ENCODE assay signal across 21 cellular contexts in the genomic region with DNA sequence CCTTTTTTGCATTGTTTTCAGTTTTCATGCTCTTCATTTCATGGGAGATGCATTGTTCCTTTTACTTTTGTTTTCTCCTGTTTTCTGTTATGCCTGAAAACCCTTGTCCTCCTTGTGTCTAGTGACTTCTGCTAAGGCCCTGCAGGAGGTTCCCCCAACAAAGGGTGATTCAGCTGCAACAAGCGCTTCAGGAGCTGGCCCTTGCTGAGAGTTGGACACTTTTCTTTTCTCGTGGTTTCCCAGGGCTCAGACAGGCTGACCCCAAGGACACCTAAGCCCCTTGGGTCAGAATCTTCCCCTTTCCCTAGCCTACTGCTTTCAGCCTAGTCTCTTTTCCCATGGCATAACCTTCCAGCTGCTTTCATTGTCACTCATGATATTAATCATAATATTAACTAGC.
A peak's percentile ranks its signal among the peaks of the same experiment; 100 is the strongest.
DNase-seq lines count a peak whose midpoint lies in the region; ATAC-seq, FAIRE-seq and TF ChIP-seq lines count a peak whose summit lies in the region.
"Had no signal": no experiment of that assay in that cellular context is flagged by ENCODE, and none has a peak within 500 bp of the region (broad histone marks: within the 10 kb centered on the region; RNA-seq: fewer than 3 reads in every experiment).

No MANE protein-coding gene starts in this region.

- H3K36me3 ChIP-seq in ectodermal cell (ENCODE audit: control insufficient read depth, insufficient read depth, low read length), result no peaks in the 10 kb centered on the region

- POLR2A ChIA-PET in activated B cell treated with CpG ODN at 0.5 μM for 24 hours (lab: Charles Lee), result no interaction called here

- H3K9me3 Mint-ChIP-seq in H9 (no peaks in the 10 kb centered on the region), activated B cell treated with CpG ODN at 0.5 μM for 24 hours (no peaks in the 10 kb centered on the region), osteocyte (ENCODE audit: unreplicated experiment) (no peaks in the 10 kb centered on the region)
- H3K9me3 Mint-ChIP-seq: CD4-positive, alpha-beta T cell; HFFc6 had no signal

- TF ChIP-seq CTCF in H9 (conservative IDR thresholded peaks at IDR 0.05), result no peak
- no peak for TF ChIP-seq CTCF in activated B cell treated with CpG ODN at 0.5 μM for 24 hours (IDR thresholded peaks at IDR 0.05)
- TF ChIP-seq CTCF in osteocyte (IDR thresholded peaks at IDR 0.05), result no peak

- H3T11ph ChIP-seq in H9 (ENCODE audit: low read length), result no peak overlapping the region

- H2AK5ac ChIP-seq in H9 (ENCODE audit: insufficient read length, low read length), result no peak overlapping the region

- H3K56ac ChIP-seq in H9 (ENCODE audit: insufficient read length, low read depth, low read length), result no peak overlapping the region

- H3K9ac ChIP-seq in H9 (ENCODE audit: extremely low read depth, insufficient read length, low read length), result no peak overlapping the region

- CTCF ChIA-PET in activated B cell treated with CpG ODN at 0.5 μM for 24 hours (lab: Charles Lee), result no interaction called here

- no peak overlapping the region for H4K8ac ChIP-seq in H9 (replicated peaks; ENCODE audit: insufficient read length, low read depth, low read length)

- no peak overlapping the region for H4K5ac ChIP-seq in H9 (ENCODE audit: insufficient read length, low read depth, low read length)

- no peak overlapping the region for H2BK5ac ChIP-seq in H9 (ENCODE audit: insufficient read length, low read length)

- no peaks in the 10 kb centered on the region for H3K36me3 Mint-ChIP-seq in H9 (ENCODE audit: insufficient read depth in 1 of 3, low read depth in 3 of 3)
- H3K36me3 Mint-ChIP-seq in activated B cell treated with CpG ODN at 0.5 μM for 24 hours (ENCODE audit: low read depth), result peaks cover 47% of the 10 kb centered on the region
- H3K36me3 Mint-ChIP-seq in osteocyte (ENCODE audit: unreplicated experiment), result no peaks in the 10 kb centered on the region

- no peak overlapping the region for H3K23ac ChIP-seq in H9 (ENCODE audit: insufficient read length, low read depth, low read length)

- no peak for FAIRE-seq in GM19239 (lab: Jason Lieb, UNC)
- FAIRE-seq: D721Med had no signal

- H3K18ac ChIP-seq in H9 (ENCODE audit: insufficient read length, low read depth, low read length), result no peak overlapping the region

- H4K91ac ChIP-seq in H9 (ENCODE audit: insufficient read length, low read depth, low read length), result no peak overlapping the region

- intact Hi-C loops in activated B cell treated with CpG ODN at 0.5 μM for 24 hours (cut with micrococcal nuclease), result loop anchor here (10.0 kb wide), 1 partner anchor 48 kb away; no protein-coding TSS in a partner anchor

- no peak for TF ChIP-seq POLR2A in erythroblast (IDR thresholded peaks at IDR 0.05; ENCODE audit: low read length)

- H3K4me2 ChIP-seq in H9 (ENCODE audit: insufficient read depth, insufficient read length, low read length), result no peak overlapping the region

- H3K79me2 ChIP-seq in H9 (ENCODE audit: insufficient read depth, low read length), result no peaks in the 10 kb centered on the region

- WGBS in H9 (ENCODE audit: extremely low coverage, insufficient read length, low lambda C conversion rate), result no CpG with 5 or more reads among the region's 2 CpGs
- WGBS in ectodermal cell, 2 experiments, result 2 to 3% methylated on average over 2 of the region's 2 CpGs

- H3K4me1 Mint-ChIP-seq in H9 (peaks cover 20 to 27% of the 10 kb centered on the region in 2 experiments), activated B cell treated with CpG ODN at 0.5 μM for 24 hours (peaks cover 39% of the 10 kb centered on the region), osteocyte (ENCODE audit: unreplicated experiment) (peaks cover 4% of the 10 kb centered on the region)

- no peak overlapping the region for H2BK15ac ChIP-seq in H9 (ENCODE audit: low read depth, low read length)

- no peak for ATAC-seq in activated B cell treated with CpG ODN at 0.5 μM for 24 hours (ENCODE audit: low read depth)
- no peak for ATAC-seq in HG03342 (IDR thresholded peaks at IDR 0.05; ENCODE audit: unreplicated experiment)
- ATAC-seq in HG02870 (IDR thresholded peaks at IDR 0.05; ENCODE audit: unreplicated experiment), result no peak
- ATAC-seq: Panc1, Right ventricle myocardium inferior had no signal

- H3K27ac Mint-ChIP-seq in H9 (peak overlapping the region in 2 of 3 experiments; percentile 16 to 63; a peak in 2 of 7 replicates), activated B cell treated with CpG ODN at 0.5 μM for 24 hours (peak overlapping the region; percentile 13), osteocyte (ENCODE audit: unreplicated experiment) (no peak overlapping the region)
- H3K27ac Mint-ChIP-seq: CD4-positive, alpha-beta T cell; HFFc6 had no signal

- H3K27ac ChIP-seq in H9 (ENCODE audit: insufficient read length, low read depth, low read length), result no peak overlapping the region
- peak overlapping the region; percentile 66 for H3K27ac ChIP-seq in ectodermal cell (ENCODE audit: insufficient read depth, low read depth, low read length, poor library complexity, severe bottlenecking)

- H4K20me1 ChIP-seq in H9 (ENCODE audit: control insufficient read depth, insufficient read depth, insufficient read length), result no peaks in the 10 kb centered on the region

- H3K9me3 ChIP-seq in H9 (ENCODE audit: control insufficient read depth, low read depth, low read length) (no peaks in the 10 kb centered on the region), ectodermal cell (ENCODE audit: control insufficient read depth, low read length) (no peaks in the 10 kb centered on the region)

- H3K14ac ChIP-seq in H9 (ENCODE audit: insufficient read depth, low read length), result no peak overlapping the region

- no peak overlapping the region for H3K4ac ChIP-seq in H9 (ENCODE audit: low read depth, low read length)

- H2BK12ac ChIP-seq in H9 (ENCODE audit: insufficient read length, low read depth, low read length), result no peak overlapping the region

- H3K4me1 ChIP-seq in H9 (ENCODE audit: insufficient read depth, low read length) (no peaks in the 10 kb centered on the region; the same call in 1 of the 2 replicates), ectodermal cell (ENCODE audit: control insufficient read depth, insufficient read depth, low read length) (peaks cover 25% of the 10 kb centered on the region)

- H3K27me3 Mint-ChIP-seq in H9 (ENCODE audit: low read depth), result peaks cover 4% of the 10 kb centered on the region
- H3K27me3 Mint-ChIP-seq in activated B cell treated with CpG ODN at 0.5 μM for 24 hours, result no peaks in the 10 kb centered on the region
- H3K27me3 Mint-ChIP-seq in osteocyte (ENCODE audit: unreplicated experiment), result peaks cover 20% of the 10 kb centered on the region
- H3K27me3 Mint-ChIP-seq: CD4-positive, alpha-beta T cell had no signal

- no peak overlapping the region for H2BK20ac ChIP-seq in H9 (ENCODE audit: low read depth, low read length, poor library complexity, severe bottlenecking)

- H2AFZ ChIP-seq in H9 (ENCODE audit: low read length), result no peak overlapping the region

- no peak overlapping the region for H3K4me3 Mint-ChIP-seq in H9
- H3K4me3 Mint-ChIP-seq in activated B cell treated with CpG ODN at 0.5 μM for 24 hours, result no peak overlapping the region
- H3K4me3 Mint-ChIP-seq in osteocyte (ENCODE audit: unreplicated experiment), result no peak overlapping the region
- H3K4me3 Mint-ChIP-seq: CD4-positive, alpha-beta T cell; HFFc6 had no signal

- no peak overlapping the region for H3K4me3 ChIP-seq in ectodermal cell (ENCODE audit: insufficient read depth, low read depth, low read length)

- DNase-seq in H9 (no peak), activated B cell treated with CpG ODN at 0.5 μM for 24 hours (no peak), osteocyte (ENCODE audit: extremely low spot score, unreplicated experiment) (peak; percentile 36), GM19239 (ENCODE audit: insufficient read length, low spot score) (no peak), erythroblast (lab: John Stamatoyannopoulos, UW) (no peak)
- DNase-seq: AML-193; CD4-positive, alpha-beta T cell; DND-41; GDM1; GOT3; HFFc6; KG1; NCI-H187 treated with DMSO at 0.1 percent for 48 hours; NCI-H446 treated with DMSO at 0.1 percent for 48 hours; NCI-H82 had no signal

- no peaks in the 10 kb centered on the region for H3K27me3 ChIP-seq in H9 (ENCODE audit: insufficient read depth, low read length)
- no peaks in the 10 kb centered on the region for H3K27me3 ChIP-seq in ectodermal cell (ENCODE audit: control insufficient read depth, insufficient read depth, low read length, poor library complexity, severe bottlenecking)

- no peak overlapping the region for H2BK120ac ChIP-seq in H9 (ENCODE audit: low read depth, low read length, poor library complexity, severe bottlenecking)

- no peaks in the 10 kb centered on the region for H3K23me2 ChIP-seq in H9 (ENCODE audit: insufficient read length, low read depth, low read length, poor library complexity, severe bottlenecking)

- no peaks in the 10 kb centered on the region for H3K79me1 ChIP-seq in H9 (ENCODE audit: insufficient read depth, low read depth, low read length, poor library complexity, severe bottlenecking)
